Comparison of ENCODE assay signal across 6 cellular contexts in the genomic region with DNA sequence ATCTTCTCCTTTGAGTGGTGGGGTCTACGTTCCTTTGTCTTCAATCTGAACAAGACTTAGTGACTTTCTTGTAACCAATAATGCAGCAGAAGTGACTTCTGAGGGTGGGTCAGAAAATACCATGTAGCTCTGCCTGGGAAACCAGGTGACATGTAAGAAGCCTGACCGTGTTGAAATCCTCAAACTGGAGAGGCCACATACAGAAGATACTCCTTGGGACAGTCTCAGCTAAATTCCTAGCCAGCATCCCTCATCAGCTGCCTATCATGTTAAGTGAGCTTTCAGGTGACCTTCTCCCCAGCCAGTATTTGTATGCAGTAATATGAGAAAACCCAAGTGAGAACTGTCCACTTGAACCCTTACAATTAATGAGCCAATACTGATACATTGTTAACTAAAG.
"Had no signal": no experiment of that assay in that cellular context is flagged by ENCODE, and none has a peak within 500 bp of the region (broad histone marks: within the 10 kb centered on the region; RNA-seq: fewer than 3 reads in every experiment).

No MANE protein-coding gene starts in this region.

- H3K9me3 Mint-ChIP-seq: H9 had no signal

- H3K27ac ChIP-seq: GM23248 had no signal

- H3K4me3 Mint-ChIP-seq: H9 had no signal

- H3K4me3 ChIP-seq: GM23248, K562 had no signal

- ATAC-seq: K562 had no signal

- DNase-seq: GM23248, H9, HCEC 1CT, IMR-90, KG1 had no signal
